Comparison of ENCODE assay signal across 13 cellular contexts in genomic region chr10:79103078-79103477, GRCh38. TPM values are rescaled to one million over a fixed set of nuclear protein-coding genes. Genes with fewer than 3 reads are reported as not detected.
DNase-seq lines count a peak whose midpoint lies in the region; TF ChIP-seq lines count a peak whose summit lies in the region.
"Had no signal": no experiment of that assay in that cellular context is flagged by ENCODE, and none has a peak within 500 bp of the region (broad histone marks: within the 10 kb centered on the region; RNA-seq: fewer than 3 reads in every experiment).

No MANE protein-coding gene starts in this region.

- TF ChIP-seq CTCF in DOHH2 (IDR thresholded peaks at IDR 0.05; ENCODE audit: low read depth, low read length, poor library complexity, severe bottlenecking) (no peak), right atrium auricular region (IDR thresholded peaks at IDR 0.05) (no peak), spleen (IDR thresholded peaks at IDR 0.05 in 8 of 11, conservative IDR thresholded peaks at IDR 0.05 in 3 of 11) (no peak)

- DNase-seq in UCSD-AML1 (lab: John Stamatoyannopoulos, UW; ENCODE audit: unreplicated experiment) (peak; percentile 33), right atrium auricular region (ENCODE audit: low spot score) (no peak), spleen (peak; percentile 74), NCI-H774 (lab: John Stamatoyannopoulos, UW) (no peak), cerebellar nuclear complex (lab: John Stamatoyannopoulos, UW) (no peak), NCI-H1092 (lab: John Stamatoyannopoulos, UW) (no peak)
- DNase-seq in activated CD4-positive, alpha-beta T cell treated with anti-CD3 and anti-CD28 coated beads, Interleukin-2, amount 10 ng/mL, durations not matched to agents 24 days and 14 days, result no peak
- DNase-seq: activated CD4-positive, alpha-beta T cell treated with anti-CD3 and anti-CD28 coated beads for 1 hour; brain microvascular endothelial cell; COR-L47; NCI-H2107 had no signal

- 0 out of 2 replicates have a peak overlapping the region, but pooled peaks have one; percentile 13 for H3K4me2 ChIP-seq in DOHH2 (ENCODE audit: low read length)

- no peaks in the 10 kb centered on the region for H3K9me2 ChIP-seq in DOHH2 (replicated peaks; ENCODE audit: control insufficient read depth, low read length)

- intact Hi-C loops in spleen (cut with DNase I; ENCODE audit: low total_unique reads), result no loop called here
- intact Hi-C loops in activated CD4-positive, alpha-beta T cell treated with anti-CD3 and anti-CD28 coated beads, Interleukin-2, amount 10 ng/mL, durations not matched to agents 24 days and 14 days (cut with micrococcal nuclease), result no loop called here

- H3K9me3 ChIP-seq in DOHH2 (ENCODE audit: control insufficient read depth, insufficient read depth, low read length), result no peaks in the 10 kb centered on the region
- no peaks in the 10 kb centered on the region for H3K9me3 ChIP-seq in right atrium auricular region
- H3K9me3 ChIP-seq in spleen, result no peaks in the 10 kb centered on the region

- H3K27me3 ChIP-seq in DOHH2 (ENCODE audit: control insufficient read depth, low read length) (0 out of 2 replicates have a peak, but pooled peaks cover 4% of the 10 kb centered on the region), right atrium auricular region (no peaks in the 10 kb centered on the region), spleen (replicated peaks in 1 of 7) (peaks cover 0 to 25% (median 0%) of the 10 kb centered on the region in 7 donors)
- H3K27me3 ChIP-seq: brain microvascular endothelial cell had no signal

- H3K9me3 Mint-ChIP-seq in activated CD4-positive, alpha-beta T cell treated with anti-CD3 and anti-CD28 coated beads, Interleukin-2, amount 10 ng/mL, durations not matched to agents 24 days and 14 days, result no peaks in the 10 kb centered on the region

- TF ChIP-seq POLR2A in spleen (IDR thresholded peaks at IDR 0.05), result no peak

- H3K4me3 ChIP-seq in DOHH2 (ENCODE audit: low read length), result no peak overlapping the region
- H3K4me3 ChIP-seq in right atrium auricular region, result no peak overlapping the region
- H3K4me3 ChIP-seq in spleen, result no peak overlapping the region
- H3K4me3 ChIP-seq: SK-N-MC had no signal

- peaks cover 6% of the 10 kb centered on the region; the same call in 1 of the 2 replicates for H4K20me1 ChIP-seq in DOHH2 (ENCODE audit: control insufficient read depth, insufficient read depth, low read depth, low read length)

- no peaks in the 10 kb centered on the region for H3K36me3 Mint-ChIP-seq in activated CD4-positive, alpha-beta T cell treated with anti-CD3 and anti-CD28 coated beads, Interleukin-2, amount 10 ng/mL, durations not matched to agents 24 days and 14 days (ENCODE audit: low read depth)

- no peak overlapping the region for H3K27ac Mint-ChIP-seq in activated CD4-positive, alpha-beta T cell treated with anti-CD3 and anti-CD28 coated beads, Interleukin-2, amount 10 ng/mL, durations not matched to agents 24 days and 14 days

- peaks cover 10% of the 10 kb centered on the region for H3K4me1 Mint-ChIP-seq in activated CD4-positive, alpha-beta T cell treated with anti-CD3 and anti-CD28 coated beads, Interleukin-2, amount 10 ng/mL, durations not matched to agents 24 days and 14 days

- H3K4me1 ChIP-seq in DOHH2 (ENCODE audit: control insufficient read depth, low read length) (peaks cover 49% of the 10 kb centered on the region), right atrium auricular region (peaks cover 3 to 100% of the 10 kb centered on the region in 2 donors), spleen (peaks cover 31 to 100% (median 86%) of the 10 kb centered on the region in 6 donors)

- no peaks in the 10 kb centered on the region for H3K27me3 Mint-ChIP-seq in activated CD4-positive, alpha-beta T cell treated with anti-CD3 and anti-CD28 coated beads, Interleukin-2, amount 10 ng/mL, durations not matched to agents 24 days and 14 days

- no peak overlapping the region for H3K27ac ChIP-seq in DOHH2 (ENCODE audit: low read depth, low read length)
- H3K27ac ChIP-seq in right atrium auricular region, result peak overlapping the region; percentile 86 to 91
- peak overlapping the region in 5 of 8 donors; percentile 58 to 69 (median 61) for H3K27ac ChIP-seq in spleen
- H3K27ac ChIP-seq: brain microvascular endothelial cell, SK-N-MC had no signal

- H3F3A ChIP-seq in DOHH2 (ENCODE audit: control insufficient read depth, insufficient read depth), result peaks cover 6% of the 10 kb centered on the region; the same call in 1 of the 2 replicates

- no peaks in the 10 kb centered on the region for H3K36me3 ChIP-seq in DOHH2 (ENCODE audit: control insufficient read depth, low read length)
- no peaks in the 10 kb centered on the region for H3K36me3 ChIP-seq in right atrium auricular region
- H3K36me3 ChIP-seq in spleen, result no peaks in the 10 kb centered on the region
- H3K36me3 ChIP-seq: brain microvascular endothelial cell had no signal

- 23 to 33% (median 32%) methylated on average over 13 of the region's 13 CpGs for WGBS in spleen, 5 donors

- H3K79me2 ChIP-seq in DOHH2 (ENCODE audit: control insufficient read depth, low read length), result no peaks in the 10 kb centered on the region

- H3K4me3 Mint-ChIP-seq in activated CD4-positive, alpha-beta T cell treated with anti-CD3 and anti-CD28 coated beads, Interleukin-2, amount 10 ng/mL, durations not matched to agents 24 days and 14 days, result no peak overlapping the region

RNA-seq across cellular contexts. Expression of gene ZMIZ1, which starts 34.3 kb away (rescaled TPM):
- total RNA-seq in right atrium auricular region (10 to 100 TPM; 59.3 to 71.0 TPM), spleen (100 to 1,000 TPM; 117 to 210 (median 129) TPM)
- 10 to 100 TPM; 10.7 to 29.7 (median 11.8) TPM for polyA plus RNA-seq in spleen
- total RNA-seq in activated CD4-positive, alpha-beta T cell treated with anti-CD3 and anti-CD28 coated beads, Interleukin-2, amount 10 ng/mL, durations not matched to agents 24 days and 14 days, result 66.3 and 71.7 TPM in 2 replicates

Comparison
In these comparisons a context has a peak if more than half of its experiments do, and no peak if none do; other contexts are left out.
1. DNase-seq: peak in UCSD-AML1 (single experiment) and spleen (single experiment); none in right atrium auricular region (single experiment), NCI-H774 (single experiment), cerebellar nuclear complex (0 of 2), activated CD4-positive, alpha-beta T cell treated with anti-CD3 and anti-CD28 coated beads, Interleukin-2, amount 10 ng/mL, durations not matched to agents 24 days and 14 days (single experiment) and NCI-H1092 (single experiment).